33 cellular contexts compared by ENCODE assay signal in the genomic region with DNA sequence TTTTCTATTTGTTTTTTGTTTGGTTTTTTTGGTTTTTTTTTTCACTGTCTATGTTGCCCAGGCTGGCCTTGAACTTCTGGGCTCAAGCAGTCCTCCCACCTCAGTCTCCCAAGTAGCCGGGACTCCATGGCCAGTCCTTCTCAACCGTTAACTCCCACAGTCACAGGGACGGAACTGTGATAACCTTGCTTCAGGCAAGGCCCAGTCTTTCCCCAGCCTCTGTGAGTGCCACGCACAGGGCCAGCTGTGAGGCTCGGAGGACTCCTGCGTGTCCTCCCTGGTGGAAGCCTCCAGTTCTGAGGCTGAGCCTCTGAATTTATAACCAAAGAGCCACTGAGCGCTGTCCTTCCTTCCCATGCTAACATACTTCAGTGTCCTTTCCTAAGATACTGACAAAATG.
"Had no signal": no experiment of that assay in that cellular context is flagged by ENCODE, and none has a peak within 500 bp of the region (broad histone marks: within the 10 kb centered on the region; RNA-seq: fewer than 3 reads in every experiment).

No MANE protein-coding gene starts in this region.

- H3K4me1 ChIP-seq: adrenal gland, Peyer's patch had no signal

- H3K4me1 Mint-ChIP-seq: activated B cell treated with CpG ODN at 0.5 μM for 24 hours, brain had no signal

- H3K36me3 Mint-ChIP-seq: activated naive CD4-positive, alpha-beta T cell treated with anti-CD3 and anti-CD28 coated beads, Interleukin-2, amount 50 U/mL, for 72 hours had no signal

- DNase-seq: activated B cell treated with CpG ODN at 0.5 μM for 24 hours; activated CD4-positive, alpha-beta memory T cell treated with anti-CD3 and anti-CD28 coated beads for 36 hours; activated CD4-positive, alpha-beta T cell treated with anti-CD3 and anti-CD28 coated beads for 4 hours; activated CD4-positive, alpha-beta T cell treated with anti-CD3 and anti-CD28 coated beads, Interleukin-2, amount 50 U/mL, for 1 hour; activated CD4-positive, CD25-positive, alpha-beta regulatory T cell treated with anti-CD3 and anti-CD28 coated beads, Interleukin-2, amount 50 U/mL, for 72 hours; activated effector memory CD4-positive, alpha-beta T cell treated with anti-CD3 and anti-CD28 coated beads, Interleukin-2, amount 50 U/mL, for 16 hours; activated naive CD4-positive, alpha-beta T cell; activated T-cell treated with anti-CD3 and anti-CD28 coated beads, Interleukin-2, amount 50 U/mL, for 4 hours; caudate nucleus; NCI-H1092 treated with DMSO at 0.1 percent for 48 hours; NCI-H1417; NCI-H146; NCI-H187; NCI-H2029 treated with DMSO at 0.1 percent for 48 hours; NCI-H2107; NCI-H2171; NCI-H510A; NCI-H526; NCI-H748 treated with DMSO at 0.1 percent for 48 hours; NK-92 treated with Interleukin-12 subunit alpha and Interleukin-12 subunit beta, amount 100 ng/mL, for 24 hours; PC-3; Peyer's patch; RPMI8226; SHP77 treated with DMSO at 0.1 percent for 48 hours; SW 1271; T-helper 1 cell; T-helper 2 cell; T-helper 9 cell had no signal

- H3K9me3 Mint-ChIP-seq: activated B cell treated with CpG ODN at 0.5 μM for 24 hours; activated CD4-positive, alpha-beta memory T cell treated with anti-CD3 and anti-CD28 coated beads for 36 hours; activated naive CD4-positive, alpha-beta T cell treated with anti-CD3 and anti-CD28 coated beads, Interleukin-2, amount 50 U/mL, for 72 hours; activated T-cell treated with anti-CD3 and anti-CD28 coated beads, Interleukin-2, amount 50 U/mL, for 4 hours; brain had no signal

- H3K4me3 Mint-ChIP-seq: activated B cell treated with CpG ODN at 0.5 μM for 24 hours; activated CD4-positive, alpha-beta memory T cell treated with anti-CD3 and anti-CD28 coated beads for 36 hours; activated T-cell treated with anti-CD3 and anti-CD28 coated beads, Interleukin-2, amount 50 U/mL, for 4 hours; brain had no signal

- H3K27me3 Mint-ChIP-seq: activated B cell treated with CpG ODN at 0.5 μM for 24 hours; activated CD4-positive, alpha-beta memory T cell treated with anti-CD3 and anti-CD28 coated beads for 36 hours; brain had no signal

- H3K27me3 ChIP-seq: adrenal gland, Peyer's patch had no signal

- H3K27ac ChIP-seq: adrenal gland, KMS-11, Peyer's patch, VCaP had no signal

- H3K27ac Mint-ChIP-seq: activated B cell treated with CpG ODN at 0.5 μM for 24 hours; activated CD4-positive, alpha-beta memory T cell treated with anti-CD3 and anti-CD28 coated beads for 36 hours; brain had no signal

- ATAC-seq: activated naive CD4-positive, alpha-beta T cell treated with anti-CD3 and anti-CD28 coated beads, Interleukin-2, amount 50 U/mL, for 72 hours; activated T-cell treated with anti-CD3 and anti-CD28 coated beads, Interleukin-2, amount 50 U/mL, for 4 hours; PC-3 had no signal

- H3K9me3 ChIP-seq: adrenal gland, Peyer's patch had no signal

- H3K4me3 ChIP-seq: adrenal gland, Peyer's patch had no signal

- H3K4me2 ChIP-seq: KMS-11 had no signal
